Comparison of ENCODE assay signal across 20 cellular contexts in the genomic region with DNA sequence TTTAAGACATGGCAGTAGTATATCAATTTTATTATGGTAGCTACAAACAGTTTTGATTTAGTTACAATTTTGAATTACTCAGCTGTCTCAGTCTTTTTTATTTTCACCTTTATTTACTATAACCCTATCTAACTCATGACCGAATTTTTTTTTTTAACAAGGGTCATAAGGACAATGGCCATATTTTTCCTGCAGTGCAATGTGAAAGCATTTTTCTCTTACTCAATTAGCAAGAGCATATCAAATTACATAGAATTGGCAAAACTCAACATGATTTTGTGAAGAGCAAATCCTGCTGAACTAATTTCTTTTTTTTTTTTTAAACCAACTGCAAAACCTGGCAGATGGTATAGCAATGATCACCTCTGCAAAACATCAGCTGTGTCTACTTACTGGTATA. TPM values are rescaled to one million over a fixed set of nuclear protein-coding genes. Genes with fewer than 3 reads are reported as not detected.
A peak's percentile ranks its signal among the peaks of the same experiment; 100 is the strongest.
DNase-seq lines count a peak whose midpoint lies in the region; TF ChIP-seq lines count a peak whose summit lies in the region.
"Had no signal": no experiment of that assay in that cellular context is flagged by ENCODE, and none has a peak within 500 bp of the region (broad histone marks: within the 10 kb centered on the region; RNA-seq: fewer than 3 reads in every experiment).

No MANE protein-coding gene starts in this region.

- peaks cover 2% of the 10 kb centered on the region for H3K27me3 Mint-ChIP-seq in glutamatergic neuron (ENCODE audit: unreplicated experiment)
- no peaks in the 10 kb centered on the region for H3K27me3 Mint-ChIP-seq in activated CD4-positive, alpha-beta memory T cell treated with anti-CD3 and anti-CD28 coated beads, Interleukin-2, amount 10 ng/mL, durations not matched to agents 7 days and 5 days

- no peak overlapping the region for H2BK12ac ChIP-seq in trophoblast cell (ENCODE audit: low read length)

- no peaks in the 10 kb centered on the region for H3K36me3 Mint-ChIP-seq in glutamatergic neuron (ENCODE audit: unreplicated experiment)
- H3K36me3 Mint-ChIP-seq in activated CD4-positive, alpha-beta memory T cell treated with anti-CD3 and anti-CD28 coated beads, Interleukin-2, amount 10 ng/mL, durations not matched to agents 7 days and 5 days (ENCODE audit: low read depth): no peaks in the 10 kb centered on the region
- H3K36me3 Mint-ChIP-seq: activated CD4-positive, alpha-beta memory T cell treated with anti-CD3 and anti-CD28 coated beads for 36 hours; neural progenitor cell; stimulated activated effector memory CD8-positive, alpha-beta T cell treated with anti-CD3 and anti-CD28 coated beads, Interleukin-12 subunit alpha, Interleukin-12 subunit beta, amount 100 ng/mL, for 72 hours; WTC11 had no signal

- H2AK5ac ChIP-seq in trophoblast cell (ENCODE audit: low read length): no peak overlapping the region

- H3K27me3 ChIP-seq in GM23248 (replicated peaks; ENCODE audit: insufficient read depth): no peaks in the 10 kb centered on the region
- no peaks in the 10 kb centered on the region for H3K27me3 ChIP-seq in adipocyte (replicated peaks; ENCODE audit: control insufficient read depth, insufficient read depth, low read length)
- H3K27me3 ChIP-seq in trophoblast cell (ENCODE audit: insufficient read depth, low read length): no peaks in the 10 kb centered on the region
- H3K27me3 ChIP-seq: heart right ventricle, neural progenitor cell, suprapubic skin had no signal

- CTCF ChIA-PET in activated CD4-positive, alpha-beta memory T cell treated with anti-CD3 and anti-CD28 coated beads, Interleukin-2, amount 10 ng/mL, durations not matched to agents 7 days and 5 days (lab: Charles Lee): interaction anchor here (1.2 to 1.3 kb wide), 2 partner anchors 78 to 208 kb away, joined by 3 read pairs; no protein-coding TSS in a partner anchor

- H3K79me2 ChIP-seq in GM23248 (ENCODE audit: insufficient read depth): no peaks in the 10 kb centered on the region
- H3K79me2 ChIP-seq in trophoblast cell (ENCODE audit: control insufficient read depth, insufficient read depth, low read length, poor library complexity): no peaks in the 10 kb centered on the region

- no peak overlapping the region for H3K4me2 ChIP-seq in GM23248 (ENCODE audit: unreplicated experiment)
- no peak overlapping the region for H3K4me2 ChIP-seq in trophoblast cell (ENCODE audit: low read length)
- H3K4me2 ChIP-seq: neural progenitor cell had no signal

- H3K9me3 ChIP-seq in GM23248 (ENCODE audit: low read depth): no peaks in the 10 kb centered on the region
- no peaks in the 10 kb centered on the region for H3K9me3 ChIP-seq in adipocyte (ENCODE audit: control insufficient read depth, low read length)
- H3K9me3 ChIP-seq in trophoblast cell (ENCODE audit: insufficient read depth, low read depth, low read length): no peaks in the 10 kb centered on the region
- H3K9me3 ChIP-seq: heart right ventricle, prostate gland, suprapubic skin had no signal

- no peak overlapping the region for H3K23ac ChIP-seq in trophoblast cell (ENCODE audit: low read length)

- H3K4ac ChIP-seq in trophoblast cell (ENCODE audit: low read depth, low read length): no peak overlapping the region

- H4K20me1 ChIP-seq in GM23248 (ENCODE audit: insufficient read depth): no peaks in the 10 kb centered on the region

- no peak overlapping the region for H4K8ac ChIP-seq in trophoblast cell (ENCODE audit: low read depth, low read length)

- H3K4me3 ChIP-seq in GM23248 (no peak overlapping the region), adipocyte (ENCODE audit: low read length) (peak overlapping the region; percentile 15), trophoblast cell (ENCODE audit: low read depth, low read length) (no peak overlapping the region)
- H3K4me3 ChIP-seq: heart right ventricle, neural progenitor cell, prostate gland, suprapubic skin had no signal

- no peak overlapping the region for H3K18ac ChIP-seq in trophoblast cell (ENCODE audit: low read length)

- 85 to 89% methylated on average over 1 of the region's 1 CpG for WGBS in GM23248 (ENCODE audit: low coverage in 1 of 2, low lambda C conversion rate in 2 of 2, missing lambda C conversion rate in 2 of 2), 2 experiments
- no CpG with 5 or more reads among the region's 1 CpG for WGBS in trophoblast cell (ENCODE audit: extremely low coverage, insufficient coverage, insufficient read length)

- no peaks in the 10 kb centered on the region for H3K9me2 ChIP-seq in GM23248 (ENCODE audit: insufficient read depth)

- no peaks in the 10 kb centered on the region for H3K36me3 ChIP-seq in GM23248 (ENCODE audit: low read depth)
- H3K36me3 ChIP-seq in adipocyte (ENCODE audit: control insufficient read depth, insufficient read depth, low read length, severe bottlenecking): no peaks in the 10 kb centered on the region
- H3K36me3 ChIP-seq in trophoblast cell (ENCODE audit: control insufficient read depth in 1 of 2, insufficient read depth in 2 of 2, low read length in 2 of 2): no peaks in the 10 kb centered on the region
- H3K36me3 ChIP-seq: heart right ventricle, neural progenitor cell, prostate gland, suprapubic skin had no signal

- peak overlapping the region; percentile 7 for H3K4me3 Mint-ChIP-seq in glutamatergic neuron (ENCODE audit: unreplicated experiment)
- no peak overlapping the region for H3K4me3 Mint-ChIP-seq in activated CD4-positive, alpha-beta memory T cell treated with anti-CD3 and anti-CD28 coated beads, Interleukin-2, amount 10 ng/mL, durations not matched to agents 7 days and 5 days
- H3K4me3 Mint-ChIP-seq: activated CD4-positive, alpha-beta memory T cell treated with anti-CD3 and anti-CD28 coated beads for 36 hours; neural progenitor cell; stimulated activated effector memory CD8-positive, alpha-beta T cell treated with anti-CD3 and anti-CD28 coated beads, Interleukin-12 subunit alpha, Interleukin-12 subunit beta, amount 100 ng/mL, for 72 hours; WTC11 had no signal

- H3K9ac ChIP-seq in GM23248 (no peak overlapping the region), adipocyte (ENCODE audit: low read length) (peak overlapping the region; percentile 12), trophoblast cell (ENCODE audit: low read length) (no peak overlapping the region)
- H3K9ac ChIP-seq: neural progenitor cell had no signal

- H3K14ac ChIP-seq in trophoblast cell (ENCODE audit: low read length): no peak overlapping the region

- H2AFZ ChIP-seq in GM23248 (peak overlapping the region; percentile 88; the same call in 1 of the 2 replicates), trophoblast cell (ENCODE audit: insufficient read depth, low read length, poor library complexity) (no peak overlapping the region)
- H2AFZ ChIP-seq: neural progenitor cell had no signal

- POLR2A ChIA-PET in activated CD4-positive, alpha-beta memory T cell treated with anti-CD3 and anti-CD28 coated beads, Interleukin-2, amount 10 ng/mL, durations not matched to agents 7 days and 5 days (lab: Charles Lee): interaction anchor here (0.9 kb wide), 1 partner anchor 170 kb away, joined by 3 read pairs; no protein-coding TSS in a partner anchor

- no peak for DNase-seq in GM23248
- peak; percentile 94 for DNase-seq in NCI-H1694 (lab: John Stamatoyannopoulos, UW)
- DNase-seq in adipocyte (ENCODE audit: low read depth): peak; percentile 64
- DNase-seq in glutamatergic neuron: no peak
- no peak for DNase-seq in trophoblast cell
- no peak for DNase-seq in activated CD4-positive, alpha-beta memory T cell treated with anti-CD3 and anti-CD28 coated beads, Interleukin-2, amount 10 ng/mL, durations not matched to agents 7 days and 5 days
- DNase-seq in activated CD4-positive, CD25-positive, alpha-beta regulatory T cell treated with anti-CD3 and anti-CD28 coated beads, Interleukin-2, amount 50 U/mL, for 72 hours: no peak
- DNase-seq: activated CD4-positive, alpha-beta memory T cell treated with anti-CD3 and anti-CD28 coated beads for 36 hours; caudate nucleus; effector CD8-positive, alpha-beta T cell; GDM1; heart right ventricle; left ventricle myocardium superior; MV-4-11; NK-92 treated with Interleukin-12 subunit alpha and Interleukin-12 subunit beta, amount 100 ng/mL, for 24 hours had no signal

- in situ Hi-C loops in GM23248 (cut with MboI): no loop called here

- H4K91ac ChIP-seq in trophoblast cell (ENCODE audit: low read depth, low read length): no peak overlapping the region

- no peak overlapping the region for H4K12ac ChIP-seq in trophoblast cell (ENCODE audit: low read depth, low read length)

- H3K79me1 ChIP-seq in trophoblast cell (ENCODE audit: low read length): no peaks in the 10 kb centered on the region

- no peak overlapping the region for H2BK120ac ChIP-seq in trophoblast cell (ENCODE audit: insufficient read depth, low read length, poor library complexity)

- H3K4me1 ChIP-seq in GM23248 (ENCODE audit: insufficient read depth): peaks cover 4% of the 10 kb centered on the region; the same call in 1 of the 2 replicates
- peaks cover 28% of the 10 kb centered on the region for H3K4me1 ChIP-seq in adipocyte (ENCODE audit: control insufficient read depth, insufficient read depth, low read length)
- no peaks in the 10 kb centered on the region for H3K4me1 ChIP-seq in trophoblast cell (ENCODE audit: control insufficient read depth in 1 of 2, insufficient read depth in 2 of 2, low read length in 2 of 2)
- H3K4me1 ChIP-seq: neural progenitor cell, prostate gland, suprapubic skin had no signal

- no peaks in the 10 kb centered on the region; the same call in 1 of the 2 replicates for H3F3A ChIP-seq in GM23248 (ENCODE audit: insufficient read depth)

- no peak overlapping the region for H2BK5ac ChIP-seq in trophoblast cell (ENCODE audit: low read depth, low read length, poor library complexity)

- H3K27ac ChIP-seq in GM23248 (no peak overlapping the region), trophoblast cell (ENCODE audit: low read depth, low read length) (no peak overlapping the region)
- H3K27ac ChIP-seq: heart right ventricle, neural progenitor cell, prostate gland, suprapubic skin had no signal

- no peak overlapping the region for H3K27ac Mint-ChIP-seq in glutamatergic neuron (ENCODE audit: unreplicated experiment)
- H3K27ac Mint-ChIP-seq in activated CD4-positive, alpha-beta memory T cell treated with anti-CD3 and anti-CD28 coated beads, Interleukin-2, amount 10 ng/mL, durations not matched to agents 7 days and 5 days: no peak overlapping the region
- H3K27ac Mint-ChIP-seq: activated CD4-positive, alpha-beta memory T cell treated with anti-CD3 and anti-CD28 coated beads for 36 hours; neural progenitor cell; stimulated activated effector memory CD8-positive, alpha-beta T cell treated with anti-CD3 and anti-CD28 coated beads, Interleukin-12 subunit alpha, Interleukin-12 subunit beta, amount 100 ng/mL, for 72 hours; WTC11 had no signal

- TF ChIP-seq CTCF in glutamatergic neuron (IDR thresholded peaks at IDR 0.05; ENCODE audit: partially characterized antibody, unreplicated experiment): no peak

- peaks cover 4% of the 10 kb centered on the region for H3K9me3 Mint-ChIP-seq in glutamatergic neuron (ENCODE audit: unreplicated experiment)
- H3K9me3 Mint-ChIP-seq in activated CD4-positive, alpha-beta memory T cell treated with anti-CD3 and anti-CD28 coated beads, Interleukin-2, amount 10 ng/mL, durations not matched to agents 7 days and 5 days: no peaks in the 10 kb centered on the region
- H3K9me3 Mint-ChIP-seq: activated CD4-positive, alpha-beta memory T cell treated with anti-CD3 and anti-CD28 coated beads for 36 hours; neural progenitor cell; stimulated activated effector memory CD8-positive, alpha-beta T cell treated with anti-CD3 and anti-CD28 coated beads, Interleukin-12 subunit alpha, Interleukin-12 subunit beta, amount 100 ng/mL, for 72 hours; WTC11 had no signal

- peaks cover 14% of the 10 kb centered on the region for H3K4me1 Mint-ChIP-seq in glutamatergic neuron (ENCODE audit: low read depth, unreplicated experiment)
- peaks cover 6% of the 10 kb centered on the region for H3K4me1 Mint-ChIP-seq in activated CD4-positive, alpha-beta memory T cell treated with anti-CD3 and anti-CD28 coated beads, Interleukin-2, amount 10 ng/mL, durations not matched to agents 7 days and 5 days
- H3K4me1 Mint-ChIP-seq: WTC11 had no signal

RNA-seq across cellular contexts. Expression of gene CCDC88A, which starts 10.9 kb away (rescaled TPM):
- 32.4 and 50.2 TPM in 2 replicates for total RNA-seq in GM23248 (2014; rRNA removed; shearing (Covaris generic))
- polyA plus RNA-seq in GM23248 (2016; fragmentation: Nextera tagmentation; extraction: Ambion mirVana): 25.8 and 30.4 TPM in 2 replicates
- total RNA-seq in glutamatergic neuron (ENCODE audit: unreplicated experiment): 400 TPM
- 20.2 and 23.3 TPM in 2 replicates for polyA plus RNA-seq in trophoblast cell (2013)
- total RNA-seq in activated CD4-positive, alpha-beta memory T cell treated with anti-CD3 and anti-CD28 coated beads, Interleukin-2, amount 10 ng/mL, durations not matched to agents 7 days and 5 days: 10 to 100 TPM; 11.4 to 11.7 TPM

Comparison
In these comparisons a context has a peak if more than half of its experiments do, and no peak if none do; other contexts are left out.
1. DNase-seq: peak in NCI-H1694 (single experiment) and adipocyte (single experiment); none in GM23248 (single experiment), glutamatergic neuron (single experiment), trophoblast cell (0 of 2), activated CD4-positive, alpha-beta memory T cell treated with anti-CD3 and anti-CD28 coated beads, Interleukin-2, amount 10 ng/mL, durations not matched to agents 7 days and 5 days (single experiment) and activated CD4-positive, CD25-positive, alpha-beta regulatory T cell treated with anti-CD3 and anti-CD28 coated beads, Interleukin-2, amount 50 U/mL, for 72 hours (single experiment).